16 cellular contexts compared by ENCODE assay signal in the genomic region with DNA sequence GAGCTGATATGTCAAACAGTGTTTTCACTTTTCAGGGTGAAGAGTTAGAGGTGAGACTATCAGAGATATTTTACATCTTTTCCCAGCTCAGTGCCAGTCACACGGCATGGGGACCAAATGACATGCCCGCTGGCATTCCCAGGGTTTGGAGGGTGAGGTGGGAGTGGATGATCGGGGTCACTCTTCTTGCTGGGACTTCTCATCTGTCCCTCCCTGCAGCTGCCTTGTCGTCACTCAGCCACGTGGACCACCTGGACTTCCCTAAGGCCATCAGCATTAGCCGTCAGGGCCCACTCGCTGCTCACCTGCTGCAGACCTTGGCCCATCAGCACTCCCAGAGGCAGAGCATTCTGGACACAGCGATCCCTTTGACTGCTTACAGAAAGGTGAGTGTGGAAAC.
DNase-seq lines count a peak whose midpoint lies in the region; ATAC-seq and TF ChIP-seq lines count a peak whose summit lies in the region.
"Had no signal": no experiment of that assay in that cellular context is flagged by ENCODE, and none has a peak within 500 bp of the region (broad histone marks: within the 10 kb centered on the region; RNA-seq: fewer than 3 reads in every experiment).

No MANE protein-coding gene starts in this region.

- peak; percentile 10 for ATAC-seq in gastroesophageal sphincter
- ATAC-seq: GM23338, HCT116 had no signal

- TF ChIP-seq POLR2A in gastroesophageal sphincter (IDR thresholded peaks at IDR 0.05) = no peak

- WGBS in gastroesophageal sphincter (ENCODE audit: low coverage in 1 of 2), 2 donors = 89 to 100% methylated on average over 1 to 6 of the region's 8 CpGs

- peaks cover 20% of the 10 kb centered on the region for H3K27me3 ChIP-seq in gastroesophageal sphincter
- H3K27me3 ChIP-seq in osteoblast (ENCODE audit: insufficient read depth, low read length) = no peaks in the 10 kb centered on the region
- H3K27me3 ChIP-seq: BLaER1 had no signal

- H3K4me1 ChIP-seq in gastroesophageal sphincter = no peaks in the 10 kb centered on the region
- no peaks in the 10 kb centered on the region for H3K4me1 ChIP-seq in osteoblast (ENCODE audit: insufficient read depth, low read length)

- H3K9me3 ChIP-seq in gastroesophageal sphincter = peaks cover 0 to 20% (median 0%) of the 10 kb centered on the region in 3 donors
- peaks cover 6% of the 10 kb centered on the region for H3K9me3 ChIP-seq in osteoblast (ENCODE audit: low read depth, low read length)

- no peak overlapping the region for H3K4me3 ChIP-seq in coronary artery
- H3K4me3 ChIP-seq in gastroesophageal sphincter = no peak overlapping the region
- no peak overlapping the region for H3K4me3 ChIP-seq in osteoblast (ENCODE audit: insufficient read depth, low read length)
- H3K4me3 ChIP-seq: BLaER1, GM23338 had no signal

- no peaks in the 10 kb centered on the region for H4K20me1 ChIP-seq in osteoblast (ENCODE audit: insufficient read depth, low read length)
- H4K20me1 ChIP-seq: BLaER1 had no signal

- no peak overlapping the region for H3K4me2 ChIP-seq in osteoblast (ENCODE audit: insufficient read depth, low read length)
- H3K4me2 ChIP-seq: BLaER1, GM23338 had no signal

- TF ChIP-seq CTCF in coronary artery (IDR thresholded peaks at IDR 0.05) = no peak
- TF ChIP-seq CTCF in gastroesophageal sphincter (IDR thresholded peaks at IDR 0.05) = no peak
- no peak for TF ChIP-seq CTCF in osteoblast (IDR thresholded peaks at IDR 0.05; ENCODE audit: extremely low read depth, low read depth, low read length)

- TF ChIP-seq EP300 in gastroesophageal sphincter (IDR thresholded peaks at IDR 0.05) = no peak

- no peak overlapping the region for H3K27ac ChIP-seq in coronary artery
- H3K27ac ChIP-seq in gastroesophageal sphincter = no peak overlapping the region
- H3K27ac ChIP-seq in osteoblast (ENCODE audit: low read depth, low read length) = no peak overlapping the region
- H3K27ac ChIP-seq: BLaER1, C4-2B had no signal

- no peaks in the 10 kb centered on the region for H3K36me3 ChIP-seq in gastroesophageal sphincter
- no peaks in the 10 kb centered on the region for H3K36me3 ChIP-seq in osteoblast (ENCODE audit: insufficient read depth, low read length)
- H3K36me3 ChIP-seq: BLaER1 had no signal

- no peaks in the 10 kb centered on the region for H3K79me2 ChIP-seq in osteoblast (ENCODE audit: insufficient read depth, low read length)

- no peak overlapping the region for H2AFZ ChIP-seq in osteoblast (ENCODE audit: low read length)
- H2AFZ ChIP-seq: GM23338 had no signal

- DNase-seq in coronary artery (ENCODE audit: low spot score) (peak; percentile 45), osteoblast (ENCODE audit: insufficient read length, low spot score, missing footprints) (peak; percentile 36), Ammon's horn (ENCODE audit: low spot score) (no peak), islet precursor cell (no peak), D341Med (ENCODE audit: low spot score) (no peak)
- DNase-seq: CD4-positive, alpha-beta T cell; CD8-positive, alpha-beta memory T cell; DMS53; DMS79 treated with DMSO at 0.1 percent for 48 hours; GF-D8; H9 had no signal

Comparison
In these comparisons a context has a peak if more than half of its experiments do, and no peak if none do; other contexts are left out.
1. DNase-seq: peak in coronary artery (single experiment) and osteoblast (single experiment); none in Ammon's horn (single experiment), islet precursor cell (single experiment) and D341Med (single experiment).